In the genomic region with DNA sequence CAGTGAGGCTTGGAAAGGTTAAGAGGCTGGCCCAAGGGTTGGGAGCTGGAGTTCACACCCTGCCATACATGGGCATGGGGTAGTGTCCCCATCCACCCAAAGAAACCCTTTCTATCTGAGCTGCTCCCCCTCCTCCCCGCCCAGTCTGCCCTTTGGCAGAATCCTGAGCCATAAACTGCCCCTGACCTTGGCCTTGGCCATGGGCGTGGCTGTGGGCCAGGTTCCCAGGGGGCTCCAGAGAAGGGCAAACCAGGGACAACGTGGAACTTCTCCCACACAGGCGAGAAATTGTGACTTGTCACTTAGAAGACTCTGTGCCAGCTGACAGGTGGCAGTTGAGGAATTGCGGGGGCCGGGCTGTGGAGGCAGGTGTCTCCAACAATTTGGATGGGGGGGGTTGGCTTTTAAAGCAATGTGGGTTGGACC, we compare ENCODE assay signal across 7 cellular contexts. TPM values are rescaled to one million over a fixed set of nuclear protein-coding genes. Genes with fewer than 3 reads are reported as not detected.
DNase-seq lines count a peak whose midpoint lies in the region; ATAC-seq and TF ChIP-seq lines count a peak whose summit lies in the region.

No MANE protein-coding gene starts in this region.

- H3K9me3 ChIP-seq in HEK293 (ENCODE audit: control insufficient read depth, insufficient read depth, low read depth, low read length) (no peaks in the 10 kb centered on the region), left ventricle myocardium inferior (replicated peaks) (no peaks in the 10 kb centered on the region)

- H3K4me1 Mint-ChIP-seq in activated CD8-positive, alpha-beta T cell treated with anti-CD3 and anti-CD28 coated beads for 36 hours (ENCODE audit: low read depth), result peaks cover 33% of the 10 kb centered on the region
- peaks cover 63% of the 10 kb centered on the region for H3K4me1 Mint-ChIP-seq in stimulated activated naive CD8-positive, alpha-beta T cell treated with anti-CD3 and anti-CD28 coated beads, Interleukin-15, amount 100 ng/mL, for 72 hours

- POLR2A ChIA-PET in HEK293 (lab: Yijun Ruan, JAX), result no interaction called here
- POLR2A ChIA-PET in activated CD8-positive, alpha-beta T cell treated with anti-CD3 and anti-CD28 coated beads for 36 hours (lab: Charles Lee), result interaction anchor here (1.3 to 14.2 kb wide), 3 partner anchors 15 to 146 kb away, joined by 4 to 310 read pairs (median 33); a partner anchor contains a TSS

- no peak overlapping the region for H3K4me3 ChIP-seq in HEK293 (ENCODE audit: low read depth, low read length)
- H3K4me3 ChIP-seq in left ventricle myocardium inferior, result peak overlapping the region; percentile 96

- H3K27ac ChIP-seq in HEK293 (ENCODE audit: extremely low read depth, low read depth, low read length) (no peak overlapping the region), left ventricle myocardium inferior (replicated peaks) (peak overlapping the region; percentile 99)

- no peak for ATAC-seq in activated CD8-positive, alpha-beta T cell treated with anti-CD3 and anti-CD28 coated beads for 36 hours
- ATAC-seq in stimulated activated naive CD8-positive, alpha-beta T cell treated with anti-CD3 and anti-CD28 coated beads, Interleukin-15, amount 100 ng/mL, for 72 hours, result no peak

- H3K36me3 ChIP-seq in HEK293 (ENCODE audit: control insufficient read depth in 2 of 2, insufficient read depth in 1 of 2, low read length in 2 of 2), result no peaks in the 10 kb centered on the region
- H3K36me3 ChIP-seq in left ventricle myocardium inferior, result no peaks in the 10 kb centered on the region

- peak overlapping the region; percentile 99 for H3K27ac Mint-ChIP-seq in activated CD8-positive, alpha-beta T cell treated with anti-CD3 and anti-CD28 coated beads for 36 hours
- peak overlapping the region; percentile 87 to 90 for H3K27ac Mint-ChIP-seq in stimulated activated naive CD8-positive, alpha-beta T cell treated with anti-CD3 and anti-CD28 coated beads, Interleukin-15, amount 100 ng/mL, for 72 hours

- no peaks in the 10 kb centered on the region for H3K9me3 Mint-ChIP-seq in activated CD8-positive, alpha-beta T cell treated with anti-CD3 and anti-CD28 coated beads for 36 hours
- H3K9me3 Mint-ChIP-seq in stimulated activated naive CD8-positive, alpha-beta T cell treated with anti-CD3 and anti-CD28 coated beads, Interleukin-15, amount 100 ng/mL, for 72 hours, result no peaks in the 10 kb centered on the region

- DNase-seq in activated CD8-positive, alpha-beta T cell treated with anti-CD3 and anti-CD28 coated beads for 36 hours, result peak; percentile 55
- DNase-seq in left ventricle myocardium inferior (no peak), COLO829 (ENCODE audit: low spot score) (no peak), NOMO-1 treated with DMSO at 0.1 percent for 48 hours (lab: John Stamatoyannopoulos, UW; ENCODE audit: unreplicated experiment) (no peak), Ammon's horn (ENCODE audit: low spot score) (no peak)
- no peak for DNase-seq in stimulated activated naive CD8-positive, alpha-beta T cell treated with anti-CD3 and anti-CD28 coated beads, Interleukin-15, amount 100 ng/mL, for 72 hours

- H3K27me3 ChIP-seq in left ventricle myocardium inferior (ENCODE audit: low read depth), result no peaks in the 10 kb centered on the region

- H3K4me1 ChIP-seq in HEK293 (ENCODE audit: control insufficient read depth, insufficient read depth, low read length) (no peaks in the 10 kb centered on the region), left ventricle myocardium inferior (peaks cover 99% of the 10 kb centered on the region)

- peaks cover 67% of the 10 kb centered on the region for H3K36me3 Mint-ChIP-seq in activated CD8-positive, alpha-beta T cell treated with anti-CD3 and anti-CD28 coated beads for 36 hours (ENCODE audit: low read depth)

- intact Hi-C loops in activated CD8-positive, alpha-beta T cell treated with anti-CD3 and anti-CD28 coated beads for 36 hours (cut with micrococcal nuclease), result loop anchor here (5.0 kb wide), 1 partner anchor 34 kb away; no protein-coding TSS in a partner anchor
- intact Hi-C loops in left ventricle myocardium inferior (cut with micrococcal nuclease), result no loop called here

- no peaks in the 10 kb centered on the region for H3K27me3 Mint-ChIP-seq in activated CD8-positive, alpha-beta T cell treated with anti-CD3 and anti-CD28 coated beads for 36 hours
- H3K27me3 Mint-ChIP-seq in stimulated activated naive CD8-positive, alpha-beta T cell treated with anti-CD3 and anti-CD28 coated beads, Interleukin-15, amount 100 ng/mL, for 72 hours, result no peaks in the 10 kb centered on the region

- H3K4me3 Mint-ChIP-seq in activated CD8-positive, alpha-beta T cell treated with anti-CD3 and anti-CD28 coated beads for 36 hours, result peak overlapping the region; percentile 90
- H3K4me3 Mint-ChIP-seq in stimulated activated naive CD8-positive, alpha-beta T cell treated with anti-CD3 and anti-CD28 coated beads, Interleukin-15, amount 100 ng/mL, for 72 hours, result peak overlapping the region; percentile 91 to 92

- CTCF ChIA-PET in HEK293 (lab: Yijun Ruan, JAX), result interaction anchor here (0.5 to 1.8 kb wide), 3 partner anchors 23 to 65 kb away, joined by 3 to 5 read pairs (median 5); no protein-coding TSS in a partner anchor
- CTCF ChIA-PET in activated CD8-positive, alpha-beta T cell treated with anti-CD3 and anti-CD28 coated beads for 36 hours (lab: Charles Lee), result interaction anchor here (1.0 to 4.8 kb wide), 5 partner anchors 15 to 102 kb away, joined by 3 to 29 read pairs (median 6); no protein-coding TSS in a partner anchor

- no peak for TF ChIP-seq CTCF in HEK293 (tag by site-specific recombination; IDR thresholded peaks at IDR 0.05)
- TF ChIP-seq CTCF in activated CD8-positive, alpha-beta T cell treated with anti-CD3 and anti-CD28 coated beads for 36 hours (IDR thresholded peaks at IDR 0.05), result no peak
- no peak for TF ChIP-seq CTCF in left ventricle myocardium inferior (IDR thresholded peaks at IDR 0.05; ENCODE audit: borderline replicate concordance)

TF ChIP-seq in HEK293, 187 proteins besides CTCF, POLR2A, EP300 and RAD21:
- TF ChIP-seq, protein P1, sequence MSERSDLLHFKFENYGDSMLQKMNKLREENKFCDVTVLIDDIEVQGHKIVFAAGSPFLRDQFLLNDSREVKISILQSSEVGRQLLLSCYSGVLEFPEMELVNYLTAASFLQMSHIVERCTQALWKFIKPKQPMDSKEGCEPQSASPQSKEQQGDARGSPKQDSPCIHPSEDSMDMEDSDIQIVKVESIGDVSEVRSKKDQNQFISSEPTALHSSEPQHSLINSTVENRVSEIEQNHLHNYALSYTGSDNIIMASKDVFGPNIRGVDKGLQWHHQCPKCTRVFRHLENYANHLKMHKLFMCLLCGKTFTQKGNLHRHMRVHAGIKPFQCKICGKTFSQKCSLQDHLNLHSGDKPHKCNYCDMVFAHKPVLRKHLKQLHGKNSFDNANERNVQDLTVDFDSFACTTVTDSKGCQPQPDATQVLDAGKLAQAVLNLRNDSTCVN (tag by site-specific recombination; optimal IDR thresholded peaks at IDR 0.05), result no peak
- 0 out of 2 replicates have a peak, but pooled peaks have one; percentile 14 for TF ChIP-seq EGR2 (tag by site-specific recombination; IDR thresholded peaks at IDR 0.05; ENCODE audit: low read depth)
- TF ChIP-seq ZBTB21 (tag by site-specific recombination; IDR thresholded peaks at IDR 0.05), result no peak
- TF ChIP-seq MEIS1 (CRISPR knock-in tag; IDR thresholded peaks at IDR 0.05; ENCODE audit: borderline replicate concordance), result no peak
- no peak for TF ChIP-seq ZNF521 (tag by site-specific recombination; IDR thresholded peaks at IDR 0.05)
- TF ChIP-seq TCF7L2 (IDR thresholded peaks at IDR 0.05; ENCODE audit: borderline replicate concordance, low read depth, low read length), result no peak
- TF ChIP-seq IKZF3 (tag by site-specific recombination; IDR thresholded peaks at IDR 0.05), result no peak
- TF ChIP-seq ZNF157 (tag by site-specific recombination; IDR thresholded peaks at IDR 0.05), result no peak
TF ChIP-seq in HEK293: peak in this region for 1.

RNA-seq across cellular contexts. Expression of a gene that starts 4.8 kb away (rescaled TPM):
- 10 to 100 TPM; 36.2 to 39.8 TPM for total RNA-seq in activated CD8-positive, alpha-beta T cell treated with anti-CD3 and anti-CD28 coated beads for 36 hours
- 47.3 TPM for total RNA-seq in left ventricle myocardium inferior

RNA-seq across cellular contexts. Expression of a gene that starts 18.0 kb away (rescaled TPM):
- under 1 TPM in 1 of 2 experiments, not detected in 1; 0.11 TPM for total RNA-seq in activated CD8-positive, alpha-beta T cell treated with anti-CD3 and anti-CD28 coated beads for 36 hours
- total RNA-seq in left ventricle myocardium inferior, result 120 TPM

Comparison
In these comparisons a context has a peak if more than half of its experiments do, and no peak if none do; other contexts are left out.
1. RNA of a gene that starts 18.0 kb away (total RNA-seq): 120 TPM in left ventricle myocardium inferior (single experiment); 0.11 TPM in activated CD8-positive, alpha-beta T cell treated with anti-CD3 and anti-CD28 coated beads for 36 hours; every median in the first group is over 10 times any median in the second.